ENCODE assay signal across 19 cellular contexts in the genomic region with DNA sequence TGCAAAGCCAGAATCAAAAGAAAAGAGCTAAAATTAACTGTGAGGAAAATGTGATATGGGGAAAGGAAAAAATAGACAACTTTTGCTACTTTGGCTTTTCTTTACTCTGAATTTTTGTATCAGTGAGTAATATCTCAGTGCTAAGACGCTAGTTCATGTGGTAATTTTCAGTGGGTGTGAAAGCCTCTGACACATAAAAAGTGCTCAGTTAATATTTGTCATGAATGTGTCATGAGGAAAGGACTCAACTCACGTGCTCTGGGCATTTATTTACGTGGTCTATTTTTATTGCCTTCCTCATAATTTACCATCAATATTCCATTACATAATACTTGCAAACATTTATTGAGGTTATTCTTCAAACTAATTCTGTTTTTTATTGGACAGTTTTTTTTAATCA.
"Had no signal": no experiment of that assay in that cellular context is flagged by ENCODE, and none has a peak within 500 bp of the region (broad histone marks: within the 10 kb centered on the region; RNA-seq: fewer than 3 reads in every experiment).

No MANE protein-coding gene starts in this region.

- H3K27me3 ChIP-seq: heart left ventricle, right atrium auricular region, sigmoid colon, suprapubic skin, thyroid gland, vagina had no signal

- DNase-seq: effector CD4-positive, alpha-beta T cell; endodermal cell; foreskin melanocyte; heart left ventricle; hippocampal formation; mammary epithelial cell; mucosa of descending colon; natural killer cell; posterior cingulate gyrus; sigmoid colon; stimulated activated CD4-positive, alpha-beta T cell treated with anti-CD3 and anti-CD28 coated beads, Interleukin-2, amount 100 ng/mL, for 48 hours; stimulated activated naive CD8-positive, alpha-beta T cell treated with anti-CD3 and anti-CD28 coated beads, Interleukin-15, Interleukin-2, amounts not matched to agents 100 U/mL and 50 U/mL, for 24 hours; thyroid gland had no signal

- H3K4me1 ChIP-seq: heart left ventricle, right atrium auricular region, sigmoid colon, suprapubic skin, thyroid gland, vagina had no signal

- H3K9me3 ChIP-seq: heart left ventricle, mucosa of descending colon, right atrium auricular region, sigmoid colon, suprapubic skin, thyroid gland, vagina had no signal

- FAIRE-seq: endothelial cell of umbilical vein had no signal

- H3K4me3 ChIP-seq: coronary artery, heart left ventricle, mucosa of descending colon, right atrium auricular region, sigmoid colon, smooth muscle cell, suprapubic skin, thyroid gland, vagina had no signal

- H3K27ac ChIP-seq: coronary artery, heart left ventricle, right atrium auricular region, sigmoid colon, suprapubic skin, thyroid gland, vagina had no signal

- H3K36me3 ChIP-seq: heart left ventricle, right atrium auricular region, sigmoid colon, suprapubic skin, thyroid gland, vagina had no signal

- H3K4me2 ChIP-seq: smooth muscle cell had no signal
